ENCODE assay signal across 8 cellular contexts in the genomic region with DNA sequence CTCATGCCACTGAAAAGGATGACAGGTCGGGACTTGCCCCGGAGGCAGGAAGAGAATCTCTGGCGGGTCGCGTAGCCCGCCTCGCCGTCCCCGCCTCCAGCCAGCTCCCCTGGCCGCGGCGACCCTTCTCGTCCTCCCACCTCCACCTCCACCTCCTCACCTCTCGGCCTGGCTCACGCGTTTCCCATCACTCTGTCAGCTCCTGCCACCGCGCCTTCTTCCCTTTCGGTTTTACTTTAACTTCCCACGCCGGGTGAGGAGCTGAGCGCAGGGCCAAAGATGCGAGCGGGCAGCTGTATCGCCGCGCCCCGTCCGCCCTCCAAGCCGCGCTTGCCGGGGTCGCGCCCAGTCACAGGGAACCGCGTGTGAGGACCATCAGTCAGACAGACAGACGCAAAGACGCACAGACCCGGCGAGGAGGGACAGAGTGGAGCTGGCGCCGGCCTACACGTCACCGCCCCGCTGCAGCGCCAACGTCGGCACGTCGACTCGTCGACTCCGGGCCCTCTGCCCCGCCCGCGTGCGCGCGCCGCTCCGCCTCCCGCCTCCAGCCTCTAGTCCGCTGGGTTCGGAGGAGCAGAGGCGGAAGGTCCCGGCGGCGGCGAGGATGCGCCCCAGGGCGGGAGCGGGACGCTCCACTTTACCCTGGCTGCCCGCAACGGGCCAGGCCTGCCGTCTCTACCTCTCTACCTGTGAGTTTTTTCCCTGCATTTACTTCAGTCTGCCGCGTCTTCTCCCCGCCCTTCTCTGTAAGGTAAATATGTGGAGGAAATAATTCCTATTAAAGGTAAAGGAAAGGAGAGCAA. TPM values are rescaled to one million over a fixed set of nuclear protein-coding genes. Genes with fewer than 3 reads are reported as not detected.
DNase-seq lines count a peak whose midpoint lies in the region; ATAC-seq, FAIRE-seq and TF ChIP-seq lines count a peak whose summit lies in the region.

A gene with protein sequence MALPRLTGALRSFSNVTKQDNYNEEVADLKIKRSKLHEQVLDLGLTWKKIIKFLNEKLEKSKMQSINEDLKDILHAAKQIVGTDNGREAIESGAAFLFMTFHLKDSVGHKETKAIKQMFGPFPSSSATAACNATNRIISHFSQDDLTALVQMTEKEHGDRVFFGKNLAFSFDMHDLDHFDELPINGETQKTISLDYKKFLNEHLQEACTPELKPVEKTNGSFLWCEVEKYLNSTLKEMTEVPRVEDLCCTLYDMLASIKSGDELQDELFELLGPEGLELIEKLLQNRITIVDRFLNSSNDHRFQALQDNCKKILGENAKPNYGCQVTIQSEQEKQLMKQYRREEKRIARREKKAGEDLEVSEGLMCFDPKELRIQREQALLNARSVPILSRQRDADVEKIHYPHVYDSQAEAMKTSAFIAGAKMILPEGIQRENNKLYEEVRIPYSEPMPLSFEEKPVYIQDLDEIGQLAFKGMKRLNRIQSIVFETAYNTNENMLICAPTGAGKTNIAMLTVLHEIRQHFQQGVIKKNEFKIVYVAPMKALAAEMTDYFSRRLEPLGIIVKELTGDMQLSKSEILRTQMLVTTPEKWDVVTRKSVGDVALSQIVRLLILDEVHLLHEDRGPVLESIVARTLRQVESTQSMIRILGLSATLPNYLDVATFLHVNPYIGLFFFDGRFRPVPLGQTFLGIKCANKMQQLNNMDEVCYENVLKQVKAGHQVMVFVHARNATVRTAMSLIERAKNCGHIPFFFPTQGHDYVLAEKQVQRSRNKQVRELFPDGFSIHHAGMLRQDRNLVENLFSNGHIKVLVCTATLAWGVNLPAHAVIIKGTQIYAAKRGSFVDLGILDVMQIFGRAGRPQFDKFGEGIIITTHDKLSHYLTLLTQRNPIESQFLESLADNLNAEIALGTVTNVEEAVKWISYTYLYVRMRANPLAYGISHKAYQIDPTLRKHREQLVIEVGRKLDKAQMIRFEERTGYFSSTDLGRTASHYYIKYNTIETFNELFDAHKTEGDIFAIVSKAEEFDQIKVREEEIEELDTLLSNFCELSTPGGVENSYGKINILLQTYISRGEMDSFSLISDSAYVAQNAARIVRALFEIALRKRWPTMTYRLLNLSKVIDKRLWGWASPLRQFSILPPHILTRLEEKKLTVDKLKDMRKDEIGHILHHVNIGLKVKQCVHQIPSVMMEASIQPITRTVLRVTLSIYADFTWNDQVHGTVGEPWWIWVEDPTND (N-terminal part only) (minus strand): TSS at position 429 of the 806 bp plus-strand sequence. CDS start 13,332 bp downstream, outside the sequence.

- peaks cover 33% of the 10 kb centered on the region for H3K4me1 Mint-ChIP-seq in T-helper 1 cell treated with Interleukin-12 subunit alpha and Interleukin-12 subunit beta and Interleukin-4 antibody, amounts not matched to agents 30 μg/mL and 1 μg/mL, for 36 hours (ENCODE audit: low read depth)

- peaks cover 12% of the 10 kb centered on the region for H3K36me3 Mint-ChIP-seq in T-helper 1 cell treated with Interleukin-12 subunit alpha and Interleukin-12 subunit beta and Interleukin-4 antibody, amounts not matched to agents 30 μg/mL and 1 μg/mL, for 36 hours (ENCODE audit: low read depth)

- peak; percentile 70 for FAIRE-seq in urothelium cell line (lab: Jason Lieb, UNC)

- ATAC-seq in HG02852 (IDR thresholded peaks at IDR 0.05; ENCODE audit: unreplicated experiment) (peak; percentile 93), left ventricle myocardium superior (peak; percentile 100)

- DNase-seq in NCI-H1436 treated with DMSO at 0.1 percent for 48 hours (lab: John Stamatoyannopoulos, UW): peak; percentile 54
- DNase-seq in amygdala (lab: John Stamatoyannopoulos, UW): peak; percentile 44 to 95 (median 82)
- peak; percentile 97 for DNase-seq in left ventricle myocardium superior
- DNase-seq in pulmonary artery endothelial cell (ENCODE audit: low read depth, low spot score): peak; percentile 65
- DNase-seq in urothelium cell line (ENCODE audit: low spot score): peak; percentile 84

- H3K27ac Mint-ChIP-seq in T-helper 1 cell treated with Interleukin-12 subunit alpha and Interleukin-12 subunit beta and Interleukin-4 antibody, amounts not matched to agents 30 μg/mL and 1 μg/mL, for 36 hours: peak within 1 kb of the TSS; percentile 100

- peak; percentile 93 for TF ChIP-seq POLR2A in GM15510 (IDR thresholded peaks at IDR 0.05; ENCODE audit: borderline replicate concordance, extremely low read depth, insufficient read length)

- intact Hi-C loops in left ventricle myocardium superior (cut with micrococcal nuclease): no loop called here

- peak within 1 kb of the TSS; percentile 100 for H3K4me3 Mint-ChIP-seq in T-helper 1 cell treated with Interleukin-12 subunit alpha and Interleukin-12 subunit beta and Interleukin-4 antibody, amounts not matched to agents 30 μg/mL and 1 μg/mL, for 36 hours

- H3K27me3 Mint-ChIP-seq in T-helper 1 cell treated with Interleukin-12 subunit alpha and Interleukin-12 subunit beta and Interleukin-4 antibody, amounts not matched to agents 30 μg/mL and 1 μg/mL, for 36 hours (ENCODE audit: low read depth): peaks cover 5% of the 10 kb centered on the region

- no peaks in the 10 kb centered on the region for H3K9me3 Mint-ChIP-seq in T-helper 1 cell treated with Interleukin-12 subunit alpha and Interleukin-12 subunit beta and Interleukin-4 antibody, amounts not matched to agents 30 μg/mL and 1 μg/mL, for 36 hours

RNA-seq across cellular contexts. Expression of the gene that starts here (rescaled TPM):
- total RNA-seq in left ventricle myocardium superior: 14.2 TPM
- total RNA-seq in pulmonary artery endothelial cell: 74.1 and 100 TPM in 2 replicates

Comparison
In these comparisons a context has a peak if more than half of its experiments do, and no peak if none do; other contexts are left out.
1. Peak in every context shown above with its lines: DNase-seq and ATAC-seq.